1 cellular context compared by ENCODE assay signal in the genomic region with DNA sequence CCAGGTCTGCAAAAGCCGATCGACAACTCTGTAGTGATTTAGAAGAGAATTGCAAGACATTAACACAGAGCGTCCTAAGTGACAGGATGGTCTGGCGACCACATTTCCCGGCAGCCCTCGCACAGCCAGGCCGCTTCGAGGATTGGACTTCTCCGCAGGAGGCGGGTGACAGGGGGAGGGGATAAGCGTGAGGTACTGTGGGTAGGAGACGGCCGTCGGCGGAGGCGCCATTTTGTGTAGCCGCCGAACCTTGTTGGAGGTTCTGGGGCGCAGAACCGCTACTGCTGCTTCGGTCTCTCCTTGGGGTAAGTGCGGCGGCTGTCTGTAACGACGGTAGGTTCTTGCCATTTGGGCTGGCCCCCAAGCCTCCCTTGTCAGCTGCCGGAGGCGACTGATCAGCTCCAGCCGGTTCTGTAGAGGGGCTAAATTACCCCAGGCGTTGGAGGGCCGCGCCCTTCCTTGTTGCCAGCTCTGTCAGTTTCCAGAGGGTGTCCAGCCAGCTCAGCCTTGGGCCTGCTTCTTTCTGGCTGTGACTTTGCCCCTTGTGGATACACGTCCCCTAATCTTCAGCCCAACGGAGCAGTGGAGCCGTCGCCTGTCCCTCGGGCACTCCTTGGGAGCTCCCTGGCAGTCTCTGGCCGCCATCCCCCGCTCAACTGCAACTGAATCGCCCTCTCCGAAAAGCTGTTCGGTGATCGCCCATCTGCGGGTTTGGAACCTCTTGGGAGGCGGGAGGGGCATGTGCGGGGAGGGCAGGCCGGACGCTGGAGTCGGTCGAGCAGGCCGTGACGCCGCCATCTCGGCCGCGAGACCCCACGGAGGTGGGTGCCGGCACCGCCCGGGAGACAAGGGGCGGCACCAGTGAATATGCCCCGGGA.
A peak's percentile ranks its signal among the peaks of the same experiment; 100 is the strongest.
TF ChIP-seq lines count a peak whose summit lies in the region.

RBM5 (plus strand) TSS at position 195 of the 878 bp plus-strand sequence. CDS start 1,516 bp downstream, outside the sequence.

TF ChIP-seq in WTC11, 78 proteins besides CTCF, POLR2A, EP300 and RAD21 (continued from another document and continues in another):
- TF ChIP-seq, protein P1, sequence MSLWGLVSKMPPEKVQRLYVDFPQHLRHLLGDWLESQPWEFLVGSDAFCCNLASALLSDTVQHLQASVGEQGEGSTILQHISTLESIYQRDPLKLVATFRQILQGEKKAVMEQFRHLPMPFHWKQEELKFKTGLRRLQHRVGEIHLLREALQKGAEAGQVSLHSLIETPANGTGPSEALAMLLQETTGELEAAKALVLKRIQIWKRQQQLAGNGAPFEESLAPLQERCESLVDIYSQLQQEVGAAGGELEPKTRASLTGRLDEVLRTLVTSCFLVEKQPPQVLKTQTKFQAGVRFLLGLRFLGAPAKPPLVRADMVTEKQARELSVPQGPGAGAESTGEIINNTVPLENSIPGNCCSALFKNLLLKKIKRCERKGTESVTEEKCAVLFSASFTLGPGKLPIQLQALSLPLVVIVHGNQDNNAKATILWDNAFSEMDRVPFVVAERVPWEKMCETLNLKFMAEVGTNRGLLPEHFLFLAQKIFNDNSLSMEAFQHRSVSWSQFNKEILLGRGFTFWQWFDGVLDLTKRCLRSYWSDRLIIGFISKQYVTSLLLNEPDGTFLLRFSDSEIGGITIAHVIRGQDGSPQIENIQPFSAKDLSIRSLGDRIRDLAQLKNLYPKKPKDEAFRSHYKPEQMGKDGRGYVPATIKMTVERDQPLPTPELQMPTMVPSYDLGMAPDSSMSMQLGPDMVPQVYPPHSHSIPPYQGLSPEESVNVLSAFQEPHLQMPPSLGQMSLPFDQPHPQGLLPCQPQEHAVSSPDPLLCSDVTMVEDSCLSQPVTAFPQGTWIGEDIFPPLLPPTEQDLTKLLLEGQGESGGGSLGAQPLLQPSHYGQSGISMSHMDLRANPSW (CRISPR knock-in tag; conservative IDR thresholded peaks at IDR 0.05; ENCODE audit: low read depth), result no peak
- TF ChIP-seq ATF2 (CRISPR knock-in tag; IDR thresholded peaks at IDR 0.05; ENCODE audit: borderline replicate concordance, low read depth), result no peak
- no peak for TF ChIP-seq JUN (CRISPR knock-in tag; IDR thresholded peaks at IDR 0.05)
- TF ChIP-seq, protein P2, sequence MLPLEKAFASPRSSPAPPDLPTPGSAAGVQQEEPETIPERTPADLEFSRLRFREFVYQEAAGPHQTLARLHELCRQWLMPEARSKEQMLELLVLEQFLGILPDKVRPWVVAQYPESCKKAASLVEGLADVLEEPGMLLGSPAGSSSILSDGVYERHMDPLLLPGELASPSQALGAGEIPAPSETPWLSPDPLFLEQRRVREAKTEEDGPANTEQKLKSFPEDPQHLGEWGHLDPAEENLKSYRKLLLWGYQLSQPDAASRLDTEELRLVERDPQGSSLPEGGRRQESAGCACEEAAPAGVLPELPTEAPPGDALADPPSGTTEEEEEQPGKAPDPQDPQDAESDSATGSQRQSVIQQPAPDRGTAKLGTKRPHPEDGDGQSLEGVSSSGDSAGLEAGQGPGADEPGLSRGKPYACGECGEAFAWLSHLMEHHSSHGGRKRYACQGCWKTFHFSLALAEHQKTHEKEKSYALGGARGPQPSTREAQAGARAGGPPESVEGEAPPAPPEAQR (CRISPR knock-in tag; IDR thresholded peaks at IDR 0.05), result no peak
- TF ChIP-seq NFE2L1 (CRISPR knock-in tag; IDR thresholded peaks at IDR 0.05), result peak; percentile 47; the same call in 1 of the 2 replicates
- peak; percentile 72; the same call in 1 of the 2 replicates for TF ChIP-seq MYBL2 (CRISPR knock-in tag; IDR thresholded peaks at IDR 0.05)
- no peak for TF ChIP-seq FOXP4 (CRISPR knock-in tag; IDR thresholded peaks at IDR 0.05)
- TF ChIP-seq, protein P3, sequence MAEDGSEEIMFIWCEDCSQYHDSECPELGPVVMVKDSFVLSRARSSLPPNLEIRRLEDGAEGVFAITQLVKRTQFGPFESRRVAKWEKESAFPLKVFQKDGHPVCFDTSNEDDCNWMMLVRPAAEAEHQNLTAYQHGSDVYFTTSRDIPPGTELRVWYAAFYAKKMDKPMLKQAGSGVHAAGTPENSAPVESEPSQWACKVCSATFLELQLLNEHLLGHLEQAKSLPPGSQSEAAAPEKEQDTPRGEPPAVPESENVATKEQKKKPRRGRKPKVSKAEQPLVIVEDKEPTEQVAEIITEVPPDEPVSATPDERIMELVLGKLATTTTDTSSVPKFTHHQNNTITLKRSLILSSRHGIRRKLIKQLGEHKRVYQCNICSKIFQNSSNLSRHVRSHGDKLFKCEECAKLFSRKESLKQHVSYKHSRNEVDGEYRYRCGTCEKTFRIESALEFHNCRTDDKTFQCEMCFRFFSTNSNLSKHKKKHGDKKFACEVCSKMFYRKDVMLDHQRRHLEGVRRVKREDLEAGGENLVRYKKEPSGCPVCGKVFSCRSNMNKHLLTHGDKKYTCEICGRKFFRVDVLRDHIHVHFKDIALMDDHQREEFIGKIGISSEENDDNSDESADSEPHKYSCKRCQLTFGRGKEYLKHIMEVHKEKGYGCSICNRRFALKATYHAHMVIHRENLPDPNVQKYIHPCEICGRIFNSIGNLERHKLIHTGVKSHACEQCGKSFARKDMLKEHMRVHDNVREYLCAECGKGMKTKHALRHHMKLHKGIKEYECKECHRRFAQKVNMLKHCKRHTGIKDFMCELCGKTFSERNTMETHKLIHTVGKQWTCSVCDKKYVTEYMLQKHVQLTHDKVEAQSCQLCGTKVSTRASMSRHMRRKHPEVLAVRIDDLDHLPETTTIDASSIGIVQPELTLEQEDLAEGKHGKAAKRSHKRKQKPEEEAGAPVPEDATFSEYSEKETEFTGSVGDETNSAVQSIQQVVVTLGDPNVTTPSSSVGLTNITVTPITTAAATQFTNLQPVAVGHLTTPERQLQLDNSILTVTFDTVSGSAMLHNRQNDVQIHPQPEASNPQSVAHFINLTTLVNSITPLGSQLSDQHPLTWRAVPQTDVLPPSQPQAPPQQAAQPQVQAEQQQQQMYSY (CRISPR knock-in tag; IDR thresholded peaks at IDR 0.05), result no peak
- no peak for TF ChIP-seq GTF2I (CRISPR knock-in tag; conservative IDR thresholded peaks at IDR 0.05)
- peak; percentile 23; the same call in 1 of the 2 replicates for TF ChIP-seq ESRRA (CRISPR knock-in tag; IDR thresholded peaks at IDR 0.05; ENCODE audit: borderline replicate concordance)
- TF ChIP-seq RELA (CRISPR knock-in tag; IDR thresholded peaks at IDR 0.05; ENCODE audit: borderline replicate concordance), result 0 out of 2 replicates have a peak, but pooled peaks have one; percentile 54
- no peak for TF ChIP-seq AR (CRISPR knock-in tag; IDR thresholded peaks at IDR 0.05)
- no peak for TF ChIP-seq ZNF232 (CRISPR knock-in tag; IDR thresholded peaks at IDR 0.05)
- no peak for TF ChIP-seq NR3C1 (CRISPR knock-in tag; conservative IDR thresholded peaks at IDR 0.05; ENCODE audit: low read depth)
- no peak for TF ChIP-seq ATF1 (CRISPR knock-in tag; IDR thresholded peaks at IDR 0.05)
- no peak for TF ChIP-seq USF1 (CRISPR knock-in tag; IDR thresholded peaks at IDR 0.05)
- peak; percentile 92 for TF ChIP-seq SP1 (CRISPR knock-in tag; conservative IDR thresholded peaks at IDR 0.05)
- 0 out of 2 replicates have a peak, but pooled peaks have one; percentile 55 for TF ChIP-seq FOXP1 (CRISPR knock-in tag; IDR thresholded peaks at IDR 0.05; ENCODE audit: borderline replicate concordance)
- TF ChIP-seq PRRX2 (CRISPR knock-in tag; IDR thresholded peaks at IDR 0.05), result no peak
- no peak for TF ChIP-seq ZNF121 (CRISPR knock-in tag; IDR thresholded peaks at IDR 0.05)
- TF ChIP-seq SMAD3 (CRISPR knock-in tag; IDR thresholded peaks at IDR 0.05; ENCODE audit: borderline replicate concordance), result no peak
- TF ChIP-seq ZNF512 (CRISPR knock-in tag; IDR thresholded peaks at IDR 0.05; ENCODE audit: borderline replicate concordance), result no peak
- no peak for TF ChIP-seq TP53 (CRISPR knock-in tag; IDR thresholded peaks at IDR 0.05)
- TF ChIP-seq PREB (CRISPR knock-in tag; IDR thresholded peaks at IDR 0.05; ENCODE audit: borderline replicate concordance), result no peak
- TF ChIP-seq ZNF263 (CRISPR knock-in tag; IDR thresholded peaks at IDR 0.05; ENCODE audit: low read depth), result no peak
- TF ChIP-seq EMX1 (CRISPR knock-in tag; IDR thresholded peaks at IDR 0.05), result no peak
- TF ChIP-seq MLX (CRISPR knock-in tag; IDR thresholded peaks at IDR 0.05), result no peak
- TF ChIP-seq ZNF423 (CRISPR knock-in tag; IDR thresholded peaks at IDR 0.05), result no peak
